Comparison of ENCODE assay signal across 1 cellular context in the genomic region with DNA sequence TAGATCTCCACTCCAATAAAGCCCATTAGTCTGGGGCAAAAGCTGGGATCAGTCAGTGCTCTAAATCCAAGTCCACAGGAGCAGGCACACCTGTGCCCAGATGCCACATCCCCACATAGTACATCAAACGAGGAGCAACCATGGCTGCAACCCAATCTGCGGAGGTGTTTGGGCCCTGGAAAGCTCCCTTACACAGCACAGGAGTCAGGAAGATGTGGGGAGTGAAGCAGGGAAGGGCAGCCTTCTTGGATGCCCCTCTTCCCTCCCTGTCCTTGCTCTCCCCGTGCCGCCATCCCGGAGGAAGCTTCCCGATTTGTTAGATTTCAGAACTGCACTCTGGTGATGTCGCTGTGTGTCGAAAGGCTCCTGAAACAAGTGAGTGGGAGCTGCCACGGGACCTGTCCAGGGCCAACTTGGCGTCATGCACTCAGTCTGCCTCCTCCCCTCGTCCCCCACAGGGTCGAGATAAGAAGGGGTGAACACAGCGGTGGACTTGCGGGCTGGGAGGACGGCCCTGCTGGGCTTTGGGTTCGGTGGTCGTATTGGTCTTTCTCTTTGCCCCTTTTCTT.
TF ChIP-seq lines count a peak whose summit lies in the region.

No MANE protein-coding gene starts in this region.

TF ChIP-seq in H1, 55 proteins besides CTCF, POLR2A, EP300 and RAD21 (continued from another document):
- no peak for TF ChIP-seq JUND (IDR thresholded peaks at IDR 0.05; ENCODE audit: low read length)
- TF ChIP-seq TEAD4 (IDR thresholded peaks at IDR 0.05; ENCODE audit: low read depth, low read length): no peak
- TF ChIP-seq HDAC6 (IDR thresholded peaks at IDR 0.05; ENCODE audit: low read depth, low read length): no peak
- TF ChIP-seq TBP (IDR thresholded peaks at IDR 0.05; ENCODE audit: low read depth, low read length): no peak
